In the genomic region with DNA sequence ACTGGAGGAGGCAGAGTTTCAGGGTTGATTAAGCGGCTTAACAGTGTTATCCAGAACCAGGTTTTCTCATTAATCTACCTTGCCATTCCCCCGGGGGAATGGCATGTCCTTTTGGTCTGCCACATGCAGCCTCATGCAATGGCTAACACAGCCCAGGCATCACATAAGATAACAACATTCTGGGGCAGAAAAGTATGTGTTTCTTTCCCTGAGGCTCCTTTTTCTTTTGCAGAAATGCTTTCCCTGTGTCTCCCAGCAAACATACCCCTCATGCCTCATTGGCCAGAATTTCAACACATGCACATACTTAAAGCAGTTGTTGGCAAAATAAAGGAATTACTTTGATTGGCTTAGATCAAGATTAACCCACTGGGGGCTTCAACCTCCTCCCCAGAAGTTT, we compare ENCODE assay signal across 33 cellular contexts.
DNase-seq lines count a peak whose midpoint lies in the region; ATAC-seq and TF ChIP-seq lines count a peak whose summit lies in the region.
"Had no signal": no experiment of that assay in that cellular context is flagged by ENCODE, and none has a peak within 500 bp of the region (broad histone marks: within the 10 kb centered on the region; RNA-seq: fewer than 3 reads in every experiment).

No MANE protein-coding gene starts in this region.

- DNase-seq in AG04449 (ENCODE audit: low read depth, low spot score): peak; percentile 42
- peak; percentile 19 for DNase-seq in EL
- peak; percentile 89 for DNase-seq in adipocyte (ENCODE audit: low read depth)
- DNase-seq in iris pigment epithelial cell (ENCODE audit: low read depth): peak; percentile 57
- DNase-seq in dermis blood vessel endothelial cell: no peak
- DNase-seq in Calu3: no peak
- DNase-seq in Right ventricle myocardium inferior (ENCODE audit: missing footprints): no peak
- DNase-seq: activated CD4-positive, alpha-beta memory T cell treated with anti-CD3 and anti-CD28 coated beads for 36 hours; activated CD8-positive, alpha-beta memory T cell treated with anti-CD3 and anti-CD28 coated beads, Interleukin-2, amount 50 U/mL, for 48 hours; activated naive CD4-positive, alpha-beta T cell treated with anti-CD3 and anti-CD28 coated beads, Interleukin-2, amount 50 U/mL, for 16 hours; aorta; caudate nucleus; DMS79 treated with DMSO at 0.1 percent for 48 hours; hypothalamus; immature natural killer cell; left lung; naive B cell; NCI-H1417 treated with DMSO at 0.1 percent for 48 hours; NCI-H446; NCI-H774; T-helper 17 cell; thyroid gland had no signal

- CTCF ChIA-PET in AG04449 (lab: Yijun Ruan, JAX) (no interaction called here), Calu3 (lab: Charles Lee) (no interaction called here)

- peaks cover 10% of the 10 kb centered on the region for H3K4me1 ChIP-seq in adipocyte (ENCODE audit: control insufficient read depth, insufficient read depth, low read length)
- H3K4me1 ChIP-seq: BLaER1, esophagus muscularis mucosa, gastroesophageal sphincter, left lung, thyroid gland had no signal

- no peaks in the 10 kb centered on the region for H3K36me3 Mint-ChIP-seq in Calu3 (ENCODE audit: insufficient read depth, unreplicated experiment)
- H3K36me3 Mint-ChIP-seq: activated CD4-positive, alpha-beta memory T cell treated with anti-CD3 and anti-CD28 coated beads for 36 hours had no signal

- TF ChIP-seq CTCF in AG04449 (IDR thresholded peaks at IDR 0.05; ENCODE audit: insufficient read depth, low read length, missing control alignments) (no peak), Calu3 (IDR thresholded peaks at IDR 0.05; ENCODE audit: unreplicated experiment) (no peak)

- intact Hi-C loops in Calu3 (cut with micrococcal nuclease; ENCODE audit: unreplicated experiment) (no loop called here), Right ventricle myocardium inferior (cut with DNase I) (no loop called here)

- H3K9me3 ChIP-seq in adipocyte (ENCODE audit: control insufficient read depth, low read length): no peaks in the 10 kb centered on the region
- H3K9me3 ChIP-seq: BLaER1, esophagus muscularis mucosa, gastroesophageal sphincter, left lung, neutrophil, thyroid gland had no signal

- H3K4me3 ChIP-seq in AG04449 (ENCODE audit: low read depth, low read length) (no peak overlapping the region), adipocyte (ENCODE audit: low read length) (no peak overlapping the region)
- H3K4me3 ChIP-seq: BLaER1, esophagus muscularis mucosa, gastroesophageal sphincter, left lung, SK-N-MC, thyroid gland had no signal

- H3K4me1 Mint-ChIP-seq in Calu3 (ENCODE audit: low read depth, unreplicated experiment): no peaks in the 10 kb centered on the region
- H3K4me1 Mint-ChIP-seq: immature natural killer cell, naive B cell, T-helper 17 cell had no signal

- ATAC-seq in GM19467 (IDR thresholded peaks at IDR 0.05; ENCODE audit: unreplicated experiment): no peak
- ATAC-seq in Right ventricle myocardium inferior: no peak
- ATAC-seq: activated CD4-positive, CD25-positive, alpha-beta regulatory T cell treated with anti-CD3 and anti-CD28 coated beads, Interleukin-2, amount 50 U/mL, for 24 hours; gastroesophageal sphincter; left lung; T-helper 17 cell had no signal

- no peak overlapping the region for H3K27ac Mint-ChIP-seq in Calu3 (ENCODE audit: unreplicated experiment)
- H3K27ac Mint-ChIP-seq: activated CD4-positive, alpha-beta memory T cell treated with anti-CD3 and anti-CD28 coated beads for 36 hours; dendritic cell treated with granulocyte-macrophage colony-stimulating factor and Interleukin-4, amounts not matched to agents 40 ng/mL and 50 ng/mL, for 4 days; immature natural killer cell; progenitor cell of endocrine pancreas; stimulated activated naive CD8-positive, alpha-beta T cell treated with anti-CD3 and anti-CD28 coated beads, Interleukin-15, Interleukin-2, amounts not matched to agents 100 ng/mL and 50 ng/mL, for 24 hours; T-helper 17 cell had no signal

- no peaks in the 10 kb centered on the region for H3K27me3 ChIP-seq in adipocyte (replicated peaks; ENCODE audit: control insufficient read depth, insufficient read depth, low read length)
- H3K27me3 ChIP-seq: BLaER1, esophagus muscularis mucosa, gastroesophageal sphincter, left lung, neutrophil, thyroid gland had no signal

- POLR2A ChIA-PET in AG04449 (lab: Yijun Ruan, JAX): no interaction called here

- H3K36me3 ChIP-seq in adipocyte (ENCODE audit: control insufficient read depth, insufficient read depth, low read length, severe bottlenecking): no peaks in the 10 kb centered on the region
- H3K36me3 ChIP-seq: BLaER1, esophagus muscularis mucosa, gastroesophageal sphincter, left lung, neutrophil, thyroid gland had no signal

- peaks cover 21% of the 10 kb centered on the region for H3K27me3 Mint-ChIP-seq in Calu3 (ENCODE audit: unreplicated experiment)
- H3K27me3 Mint-ChIP-seq: activated CD4-positive, alpha-beta memory T cell treated with anti-CD3 and anti-CD28 coated beads for 36 hours; dendritic cell treated with granulocyte-macrophage colony-stimulating factor and Interleukin-4, amounts not matched to agents 40 ng/mL and 50 ng/mL, for 4 days; naive B cell; progenitor cell of endocrine pancreas; stimulated activated naive CD8-positive, alpha-beta T cell treated with anti-CD3 and anti-CD28 coated beads, Interleukin-15, Interleukin-2, amounts not matched to agents 100 ng/mL and 50 ng/mL, for 24 hours had no signal

- no peak overlapping the region for H3K4me3 Mint-ChIP-seq in Calu3 (ENCODE audit: low read depth, unreplicated experiment)
- H3K4me3 Mint-ChIP-seq: activated CD4-positive, alpha-beta memory T cell treated with anti-CD3 and anti-CD28 coated beads for 36 hours; dendritic cell treated with granulocyte-macrophage colony-stimulating factor and Interleukin-4, amounts not matched to agents 40 ng/mL and 50 ng/mL, for 4 days; immature natural killer cell; naive B cell; stimulated activated naive CD8-positive, alpha-beta T cell treated with anti-CD3 and anti-CD28 coated beads, Interleukin-15, Interleukin-2, amounts not matched to agents 100 ng/mL and 50 ng/mL, for 24 hours; T-helper 17 cell had no signal

- H3K9me3 Mint-ChIP-seq in Calu3 (ENCODE audit: low read depth, unreplicated experiment): no peaks in the 10 kb centered on the region
- H3K9me3 Mint-ChIP-seq: activated CD4-positive, alpha-beta memory T cell treated with anti-CD3 and anti-CD28 coated beads for 36 hours; dendritic cell treated with granulocyte-macrophage colony-stimulating factor and Interleukin-4, amounts not matched to agents 40 ng/mL and 50 ng/mL, for 4 days; immature natural killer cell; naive B cell; stimulated activated naive CD8-positive, alpha-beta T cell treated with anti-CD3 and anti-CD28 coated beads, Interleukin-15, Interleukin-2, amounts not matched to agents 100 ng/mL and 50 ng/mL, for 24 hours had no signal

- no TSS peak for BruUV-seq in Calu3 (replicated peaks; lab: Mats Ljungman, UMichigan)

- no peak overlapping the region for H3K9ac ChIP-seq in adipocyte (ENCODE audit: low read length)
- H3K9ac ChIP-seq: BLaER1, KMS-11 had no signal

Comparison
In these comparisons a context has a peak if more than half of its experiments do, and no peak if none do; other contexts are left out.
1. DNase-seq: peak in AG04449 (single experiment), EL (single experiment), adipocyte (single experiment) and iris pigment epithelial cell (single experiment); none in dermis blood vessel endothelial cell (single experiment), Calu3 (single experiment) and Right ventricle myocardium inferior (single experiment).